ENCODE assay signal across 8 cellular contexts in the genomic region with DNA sequence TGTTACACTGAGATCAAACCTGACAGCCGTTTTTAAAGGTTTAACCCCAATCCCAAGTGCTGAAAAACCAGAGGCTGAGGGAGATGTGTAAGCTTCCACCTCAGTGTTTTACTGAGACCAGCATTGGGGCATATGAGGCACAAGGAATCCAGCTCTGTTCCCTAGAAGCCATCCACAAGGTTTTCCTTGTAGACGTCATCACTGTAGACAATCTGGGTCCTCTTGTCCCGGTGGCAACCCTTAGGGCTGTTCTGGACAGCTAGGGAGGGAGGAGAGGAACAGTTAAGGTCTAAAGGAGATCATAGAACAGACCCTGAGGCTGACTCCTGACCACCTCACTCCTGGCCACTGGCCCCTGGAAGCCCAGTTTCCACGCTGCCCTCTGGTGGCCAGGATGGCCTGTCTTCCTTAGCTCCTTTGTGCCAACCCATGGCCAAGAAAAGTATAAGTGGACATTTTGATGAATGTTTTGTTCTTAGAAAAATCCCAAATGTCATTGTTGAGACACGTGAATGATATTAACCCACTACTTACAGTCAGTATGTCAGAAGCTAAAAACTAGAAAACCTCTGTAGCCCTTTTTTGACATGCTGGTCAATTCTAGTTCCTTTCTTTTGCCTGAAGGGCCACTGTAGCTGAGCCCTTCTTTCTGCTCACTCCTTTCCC. TPM values are rescaled to one million over a fixed set of nuclear protein-coding genes. Genes with fewer than 3 reads are reported as not detected.
DNase-seq lines count a peak whose midpoint lies in the region; ATAC-seq, FAIRE-seq and TF ChIP-seq lines count a peak whose summit lies in the region.

No MANE protein-coding gene starts in this region.

- CTCF ChIA-PET in AG04450 (lab: Charles Lee), result interaction anchor here (0.5 to 3.3 kb wide), 30 partner anchors 9 to 364 kb away, joined by 3 to 44 read pairs (median 5); partner anchors contain the start of genes DDAH2, DXO, EHMT2 and GPANK1
- CTCF ChIA-PET in K562 (lab: Yijun Ruan, JAX; ENCODE audit: low intra/inter-chr PET ratio), result interaction anchor here (0.6 to 1.8 kb wide), 3 partner anchors 84 to 406 kb away, joined by 3 to 8 read pairs (median 3); partner anchors contain the start of gene LY6G5C

- TF ChIP-seq RAD21 in K562 (CRISPR knock-in tag; conservative IDR thresholded peaks at IDR 0.05 in 1 of 2, IDR thresholded peaks at IDR 0.05 in 1 of 2), result peak; percentile 68 to 85

- TF ChIP-seq CTCF in AG04450 (IDR thresholded peaks at IDR 0.05; ENCODE audit: low read depth, low read length) (peak; percentile 87), GM12874 (IDR thresholded peaks at IDR 0.05; ENCODE audit: insufficient read depth, low read depth, low read length) (peak; percentile 50), K562 (IDR thresholded peaks at IDR 0.05 in 2 of 3, conservative IDR thresholded peaks at IDR 0.05 in 1 of 3; ENCODE audit: insufficient read depth in 2 of 3, low read depth in 1 of 3, low read length in 3 of 3) (peak; percentile 94 to 97 (median 94))

- in situ Hi-C loops in K562 (cut with MboI), result loop anchor here (10.0 kb wide), 1 partner anchor 93 kb away; no protein-coding TSS in a partner anchor

- H3K4me3 ChIP-seq in AG04450 (ENCODE audit: low read depth, low read length) (no peak overlapping the region), K562 (no peak overlapping the region)

- peak; percentile 80 for FAIRE-seq in K562 (lab: Jason Lieb, UNC)

- H3K9ac ChIP-seq in K562 (ENCODE audit: insufficient read depth in 1 of 2, low read depth in 2 of 2, low read length in 2 of 2), result no peak overlapping the region

- 46% methylated on average over 5 of the region's 5 CpGs for WGBS in K562 (ENCODE audit: insufficient coverage, low coverage, missing lambda C conversion rate)

- H3K27ac ChIP-seq in AG04450 (ENCODE audit: low read depth, low read length) (no peak overlapping the region), K562 (ENCODE audit: extremely low read depth, low read depth, low read length) (0 out of 3 replicates have a peak overlapping the region, but pooled peaks have one; percentile 4)

- H4K20me1 ChIP-seq in K562 (replicated peaks; ENCODE audit: control insufficient read depth, insufficient read depth, low read length), result no peaks in the 10 kb centered on the region

- H3K4me2 ChIP-seq in K562 (ENCODE audit: insufficient read depth, low read length), result no peak overlapping the region

- no peak for TF ChIP-seq EP300 in K562 (IDR thresholded peaks at IDR 0.05; ENCODE audit: low read length)

- H3K4me1 ChIP-seq in K562 (replicated peaks in 1 of 2; ENCODE audit: control insufficient read depth in 2 of 2, insufficient read depth in 2 of 2, low read length in 2 of 2), result peaks cover 17 to 24% of the 10 kb centered on the region in 2 experiments

- POLR2A ChIA-PET in AG04450 (lab: Yijun Ruan, JAX), result interaction anchor here (0.8 to 1.3 kb wide), 3 partner anchors 20 to 55 kb away, joined by 3 to 5 read pairs (median 3); partner anchors contain the start of genes DXO and EHMT2
- POLR2A ChIA-PET in K562 (lab: Yijun Ruan, JAX), result interaction anchor here (0.5 to 2.4 kb wide), 21 partner anchors 10 to 274 kb away, joined by 3 to 10 read pairs (median 4); partner anchors contain the start of genes DXO, EHMT2, HSPA1B and NEU1

- H3K9me3 ChIP-seq in AG04450 (ENCODE audit: control insufficient read depth, insufficient read depth, low read length) (no peaks in the 10 kb centered on the region; the same call in 1 of the 2 replicates), K562 (replicated peaks; ENCODE audit: control insufficient read depth, insufficient read depth, low read depth, low read length) (no peaks in the 10 kb centered on the region)

- no TSS peak for BruUV-seq in K562 (replicated peaks; lab: Mats Ljungman, UMichigan)

- H3K27me3 ChIP-seq in AG04450 (ENCODE audit: control insufficient read depth, insufficient read depth, low read length), result no peaks in the 10 kb centered on the region
- H3K27me3 ChIP-seq in K562 (ENCODE audit: control insufficient read depth in 2 of 2, insufficient read depth in 2 of 2, low read length in 2 of 2), result no peaks in the 10 kb centered on the region; a peak in 1 of 5 replicates

- intact Hi-C loops in K562 (cut with micrococcal nuclease), result no loop called here

- DNase-seq in AG04450 (ENCODE audit: low read depth, low spot score) (peak; percentile 30), OCI-M1 (lab: John Stamatoyannopoulos, UW) (peak; percentile 81), K562 (ENCODE audit: extremely low read depth in 1 of 4, low spot score in 3 of 4) (peak; percentile 71 to 78 (median 73)), iPS-NIHi7 (ENCODE audit: extremely low spot score) (peak; percentile 75), GF-D8 (lab: John Stamatoyannopoulos, UW) (no peak)
- peak; percentile 44 for DNase-seq in stimulated activated CD4-positive, alpha-beta T cell treated with anti-CD3 and anti-CD28 coated beads, Interleukin-4, amount 100 ng/mL, for 1 hour

- no peak overlapping the region for H2AFZ ChIP-seq in K562 (ENCODE audit: low read depth, low read length)

- peak; percentile 86 for ATAC-seq in K562
- no peak for ATAC-seq in HG03571 (IDR thresholded peaks at IDR 0.05; ENCODE audit: unreplicated experiment)

- H3K36me3 ChIP-seq in K562 (ENCODE audit: control insufficient read depth, insufficient read depth, low read length), result peaks cover 59% of the 10 kb centered on the region

- peaks cover 8% of the 10 kb centered on the region for H3K79me2 ChIP-seq in K562 (ENCODE audit: control insufficient read depth, insufficient read depth, low read length)

- H3K9me1 ChIP-seq in K562 (ENCODE audit: control insufficient read depth, insufficient read depth, low read length), result peaks cover 7% of the 10 kb centered on the region

- no peak for TF ChIP-seq POLR2A in K562 (conservative IDR thresholded peaks at IDR 0.05)

RNA-seq across cellular contexts. Expression of gene CFB, which starts 6.4 kb away (rescaled TPM):
- polyA plus RNA-seq in AG04450 (2011; rRNA removed) (13.3 and 14.0 TPM in 2 replicates), K562 (2011; rRNA removed) (0.20 and 0.21 TPM in 2 replicates), K562 (2014; fragmentation: Illumina TruSeq; extraction: Trizol) (0.17 TPM in 1 of 2 replicates, not detected in the other), K562 (2014; fragmentation: Nextera tagmentation; extraction: Ambion mirVana) (under 1 TPM; 0.08 to 0.38 TPM), K562 (2014; rRNA removed) (0.16 TPM in 1 of 2 replicates, not detected in the other)
- 8.9 and 10.8 TPM in 2 replicates for polyA minus RNA-seq in AG04450 (2011; rRNA and poly(A)+ RNA removed)
- 0.88 and 2.0 TPM in 2 replicates for total RNA-seq in K562 (2011; cell fraction: chromatin; rRNA removed; ENCODE audit: low replicate concordance)
- total RNA-seq in K562 (2011; cell fraction: nucleolus; rRNA removed), result 1.2 and 1.4 TPM in 2 replicates
- 0.95 TPM in 1 of 2 replicates, not detected in the other for total RNA-seq in K562 (2011; cell fraction: nucleoplasm; rRNA removed)
- total RNA-seq in K562 (2014; rRNA removed) (not detected in 2 replicates), K562 (2014; rRNA removed; fragmentation: Illumina TruSeq; extraction: Trizol) (not detected in 2 replicates), K562 (2015; rRNA removed; fragmentation: Illumina TruSeq; extraction: Trizol) (0.22 TPM in 1 of 2 replicates, not detected in the other), K562 (2021) (0.91 and 1.1 TPM in 2 replicates)
- not detected in 2 replicates for polyA plus RNA-seq in K562 (2011; cell fraction: cytosol; rRNA removed)
- polyA plus RNA-seq in K562 (2011; cell fraction: nucleus; rRNA removed), result 0.88 and 2.2 TPM in 2 replicates
- polyA plus RNA-seq in K562 (2012), result 0.69 and 1.1 TPM in 2 replicates
- polyA minus RNA-seq in K562 (2011; rRNA and poly(A)+ RNA removed), result not detected in 2 replicates
- polyA minus RNA-seq in K562 (2011; cell fraction: cytosol; rRNA and poly(A)+ RNA removed), result 0.48 and 4.1 TPM in 2 replicates
- 0.67 TPM in 1 of 2 replicates, not detected in the other for polyA minus RNA-seq in K562 (2011; cell fraction: nucleus; rRNA and poly(A)+ RNA removed)

RNA-seq across cellular contexts. Expression of gene NELFE, which starts 6.5 kb away (rescaled TPM):
- 51.4 and 55.7 TPM in 2 replicates for polyA plus RNA-seq in AG04450 (2011; rRNA removed)
- 44.2 and 50.5 TPM in 2 replicates for polyA minus RNA-seq in AG04450 (2011; rRNA and poly(A)+ RNA removed)
- 47.1 and 78.6 TPM in 2 replicates for total RNA-seq in K562 (2011; cell fraction: chromatin; rRNA removed; ENCODE audit: low replicate concordance)
- total RNA-seq in K562 (2011; cell fraction: nucleolus; rRNA removed), result 45.5 and 59.2 TPM in 2 replicates
- 52.1 and 52.4 TPM in 2 replicates for total RNA-seq in K562 (2011; cell fraction: nucleoplasm; rRNA removed)
- 130 and 139 TPM in 2 replicates for total RNA-seq in K562 (2014; rRNA removed)
- total RNA-seq in K562 (2014; rRNA removed; fragmentation: Illumina TruSeq; extraction: Trizol), result 76.2 and 86.2 TPM in 2 replicates
- 108 and 110 TPM in 2 replicates for total RNA-seq in K562 (2015; rRNA removed; fragmentation: Illumina TruSeq; extraction: Trizol)
- total RNA-seq in K562 (2021), result 87.6 and 91.5 TPM in 2 replicates
- 63.9 and 79.5 TPM in 2 replicates for polyA plus RNA-seq in K562 (2011; rRNA removed)
- 56.5 and 70.8 TPM in 2 replicates for polyA plus RNA-seq in K562 (2011; cell fraction: cytosol; rRNA removed)
- polyA plus RNA-seq in K562 (2011; cell fraction: nucleus; rRNA removed), result 100 and 111 TPM in 2 replicates
- polyA plus RNA-seq in K562 (2012), result 111 and 134 TPM in 2 replicates
- 148 and 154 TPM in 2 replicates for polyA plus RNA-seq in K562 (2014; fragmentation: Illumina TruSeq; extraction: Trizol)
- polyA plus RNA-seq in K562 (2014; fragmentation: Nextera tagmentation; extraction: Ambion mirVana), result 10 to 100 TPM; 15.2 to 18.1 TPM
- polyA plus RNA-seq in K562 (2014; rRNA removed), result 143 and 157 TPM in 2 replicates
- 32.8 and 42.7 TPM in 2 replicates for polyA minus RNA-seq in K562 (2011; rRNA and poly(A)+ RNA removed)
- polyA minus RNA-seq in K562 (2011; cell fraction: cytosol; rRNA and poly(A)+ RNA removed), result 38.1 and 40.2 TPM in 2 replicates
- polyA minus RNA-seq in K562 (2011; cell fraction: nucleus; rRNA and poly(A)+ RNA removed), result 26.9 and 38.8 TPM in 2 replicates

RNA-seq across cellular contexts. Expression of gene SKIC2, which starts 6.7 kb away (rescaled TPM):
- 26.0 and 30.4 TPM in 2 replicates for polyA plus RNA-seq in AG04450 (2011; rRNA removed)
- 66.5 and 80.7 TPM in 2 replicates for polyA minus RNA-seq in AG04450 (2011; rRNA and poly(A)+ RNA removed)
- 247 and 681 TPM in 2 replicates for total RNA-seq in K562 (2011; cell fraction: chromatin; rRNA removed; ENCODE audit: low replicate concordance)
- 350 and 365 TPM in 2 replicates for total RNA-seq in K562 (2011; cell fraction: nucleolus; rRNA removed)
- 202 and 277 TPM in 2 replicates for total RNA-seq in K562 (2011; cell fraction: nucleoplasm; rRNA removed)
- 45.0 and 45.1 TPM in 2 replicates for total RNA-seq in K562 (2014; rRNA removed)
- total RNA-seq in K562 (2014; rRNA removed; fragmentation: Illumina TruSeq; extraction: Trizol), result 27.0 and 35.5 TPM in 2 replicates
- 33.6 and 34.5 TPM in 2 replicates for total RNA-seq in K562 (2015; rRNA removed; fragmentation: Illumina TruSeq; extraction: Trizol)
- total RNA-seq in K562 (2021), result 88.4 and 94.6 TPM in 2 replicates
- 38.8 and 84.8 TPM in 2 replicates for polyA plus RNA-seq in K562 (2011; rRNA removed)
- 32.7 and 35.6 TPM in 2 replicates for polyA plus RNA-seq in K562 (2011; cell fraction: cytosol; rRNA removed)
- 626 and 727 TPM in 2 replicates for polyA plus RNA-seq in K562 (2011; cell fraction: nucleus; rRNA removed)
- polyA plus RNA-seq in K562 (2012), result 63.3 and 102 TPM in 2 replicates
- polyA plus RNA-seq in K562 (2014; fragmentation: Illumina TruSeq; extraction: Trizol), result 45.1 and 50.3 TPM in 2 replicates
- 1 to 10 TPM; 3.3 to 7.8 TPM for polyA plus RNA-seq in K562 (2014; fragmentation: Nextera tagmentation; extraction: Ambion mirVana)
- 58.3 and 61.3 TPM in 2 replicates for polyA plus RNA-seq in K562 (2014; rRNA removed)
- polyA minus RNA-seq in K562 (2011; rRNA and poly(A)+ RNA removed), result 63.6 and 66.0 TPM in 2 replicates
- polyA minus RNA-seq in K562 (2011; cell fraction: cytosol; rRNA and poly(A)+ RNA removed), result 45.1 and 49.1 TPM in 2 replicates
- polyA minus RNA-seq in K562 (2011; cell fraction: nucleus; rRNA and poly(A)+ RNA removed), result 128 and 164 TPM in 2 replicates

RNA-seq across cellular contexts. Expression of gene DXO, which starts 19.7 kb away (rescaled TPM):
- polyA plus RNA-seq in AG04450 (2011; rRNA removed), result 11.4 and 14.9 TPM in 2 replicates
- 14.8 and 22.1 TPM in 2 replicates for polyA minus RNA-seq in AG04450 (2011; rRNA and poly(A)+ RNA removed)
- total RNA-seq in K562 (2011; cell fraction: chromatin; rRNA removed; ENCODE audit: low replicate concordance), result 48.5 and 121 TPM in 2 replicates
- total RNA-seq in K562 (2011; cell fraction: nucleolus; rRNA removed), result 102 and 121 TPM in 2 replicates
- 59.5 and 73.2 TPM in 2 replicates for total RNA-seq in K562 (2011; cell fraction: nucleoplasm; rRNA removed)
- total RNA-seq in K562 (2014; rRNA removed), result 29.0 and 31.1 TPM in 2 replicates
- total RNA-seq in K562 (2014; rRNA removed; fragmentation: Illumina TruSeq; extraction: Trizol), result 9.3 and 13.1 TPM in 2 replicates
- total RNA-seq in K562 (2015; rRNA removed; fragmentation: Illumina TruSeq; extraction: Trizol), result 18.6 and 19.4 TPM in 2 replicates
- total RNA-seq in K562 (2021), result 27.6 and 28.5 TPM in 2 replicates
- polyA plus RNA-seq in K562 (2011; rRNA removed), result 11.9 and 25.1 TPM in 2 replicates
- 31.8 and 33.4 TPM in 2 replicates for polyA plus RNA-seq in K562 (2011; cell fraction: cytosol; rRNA removed)
- polyA plus RNA-seq in K562 (2011; cell fraction: nucleus; rRNA removed), result 168 and 185 TPM in 2 replicates
- 27.9 and 39.5 TPM in 2 replicates for polyA plus RNA-seq in K562 (2012)
- 30.4 and 31.8 TPM in 2 replicates for polyA plus RNA-seq in K562 (2014; fragmentation: Illumina TruSeq; extraction: Trizol)
- polyA plus RNA-seq in K562 (2014; fragmentation: Nextera tagmentation; extraction: Ambion mirVana), result 1 to 10 TPM; 6.4 to 7.3 TPM
- polyA plus RNA-seq in K562 (2014; rRNA removed), result 31.9 and 35.1 TPM in 2 replicates
- polyA minus RNA-seq in K562 (2011; rRNA and poly(A)+ RNA removed), result 11.3 and 11.5 TPM in 2 replicates
- 9.3 and 12.2 TPM in 2 replicates for polyA minus RNA-seq in K562 (2011; cell fraction: cytosol; rRNA and poly(A)+ RNA removed)
- 38.9 and 52.6 TPM in 2 replicates for polyA minus RNA-seq in K562 (2011; cell fraction: nucleus; rRNA and poly(A)+ RNA removed)

RNA-seq across cellular contexts. Expression of gene C2, which starts 24.8 kb away (rescaled TPM):
- 1.5 and 1.9 TPM in 2 replicates for polyA plus RNA-seq in AG04450 (2011; rRNA removed)
- polyA minus RNA-seq in AG04450 (2011; rRNA and poly(A)+ RNA removed), result 1.3 TPM in 1 of 2 replicates, not detected in the other
- total RNA-seq in K562 (2011; cell fraction: chromatin; rRNA removed; ENCODE audit: low replicate concordance), result 0.81 and 1.5 TPM in 2 replicates
- 0.66 and 1.5 TPM in 2 replicates for total RNA-seq in K562 (2011; cell fraction: nucleolus; rRNA removed)
- total RNA-seq in K562 (2011; cell fraction: nucleoplasm; rRNA removed), result 0.66 and 0.84 TPM in 2 replicates
- total RNA-seq in K562 (2014; rRNA removed), result 0.05 and 0.20 TPM in 2 replicates
- total RNA-seq in K562 (2014; rRNA removed; fragmentation: Illumina TruSeq; extraction: Trizol), result 0.40 TPM in 1 of 2 replicates, not detected in the other
- total RNA-seq in K562 (2015; rRNA removed; fragmentation: Illumina TruSeq; extraction: Trizol), result 0.58 and 0.72 TPM in 2 replicates
- 1.1 and 1.2 TPM in 2 replicates for total RNA-seq in K562 (2021)
- 0.38 and 0.47 TPM in 2 replicates for polyA plus RNA-seq in K562 (2011; rRNA removed)
- polyA plus RNA-seq in K562 (2011; cell fraction: cytosol; rRNA removed), result 0.34 and 0.53 TPM in 2 replicates
- 0.46 and 0.76 TPM in 2 replicates for polyA plus RNA-seq in K562 (2011; cell fraction: nucleus; rRNA removed)
- polyA plus RNA-seq in K562 (2012), result 0.44 and 4.6 TPM in 2 replicates
- polyA plus RNA-seq in K562 (2014; fragmentation: Illumina TruSeq; extraction: Trizol), result 0.36 and 0.40 TPM in 2 replicates
- polyA plus RNA-seq in K562 (2014; fragmentation: Nextera tagmentation; extraction: Ambion mirVana), result under 1 TPM in 1 of 2 experiments, not detected in 1; 0.27 TPM
- polyA plus RNA-seq in K562 (2014; rRNA removed), result 0.11 and 0.28 TPM in 2 replicates
- 0.14 and 0.15 TPM in 2 replicates for polyA minus RNA-seq in K562 (2011; rRNA and poly(A)+ RNA removed)
- polyA minus RNA-seq in K562 (2011; cell fraction: cytosol; rRNA and poly(A)+ RNA removed), result 1.2 TPM in 1 of 2 replicates, not detected in the other
- polyA minus RNA-seq in K562 (2011; cell fraction: nucleus; rRNA and poly(A)+ RNA removed), result 0.13 and 0.44 TPM in 2 replicates
